Comparison of ENCODE assay signal across 1 cellular context in the genomic region with DNA sequence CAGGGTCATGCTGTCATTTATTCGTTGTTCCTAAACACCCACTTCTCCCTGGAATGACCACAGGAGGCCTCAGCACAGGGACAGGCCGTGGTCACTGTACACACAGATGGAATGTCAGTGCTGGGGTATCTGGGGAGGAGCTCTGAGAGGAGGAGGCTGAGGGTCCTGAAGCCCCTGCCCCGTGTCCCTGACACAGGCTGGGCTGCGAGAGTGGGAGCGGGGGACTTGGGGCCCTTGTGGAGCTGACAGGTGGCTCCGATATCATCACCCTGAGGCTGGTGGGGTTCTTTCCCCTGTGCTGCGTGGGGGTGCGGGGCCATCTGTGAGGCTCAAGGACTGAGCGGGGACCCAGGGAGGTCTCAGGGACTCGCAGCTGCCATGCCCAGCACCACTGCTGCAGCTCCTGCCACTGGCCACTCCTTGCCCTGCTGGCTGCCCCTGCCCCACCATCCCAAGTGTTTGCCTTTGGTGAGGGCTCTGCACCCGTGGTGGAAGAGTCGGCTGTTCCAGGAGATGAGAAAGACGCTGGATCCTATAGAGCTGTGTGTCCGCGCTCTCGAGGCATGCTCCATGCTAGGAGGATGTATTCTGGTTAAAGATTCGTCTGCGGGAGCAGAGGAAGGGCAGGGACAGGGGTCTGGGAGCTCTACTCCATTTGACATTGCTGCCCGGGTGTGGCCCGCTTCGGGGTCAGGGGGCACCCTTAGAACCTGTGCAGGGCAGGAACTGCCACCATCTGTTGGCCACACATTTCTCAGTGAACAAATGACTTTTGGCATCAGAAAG.
TF ChIP-seq lines count a peak whose summit lies in the region.

No MANE protein-coding gene starts in this region.

TF ChIP-seq in IMR-90, 13 proteins besides CTCF, POLR2A, EP300 and RAD21:
- no peak for TF ChIP-seq RFX5 (IDR thresholded peaks at IDR 0.05; ENCODE audit: low read depth, low read length)
- no peak for TF ChIP-seq BHLHE40 (IDR thresholded peaks at IDR 0.05; ENCODE audit: low read depth, low read length)
- no peak for TF ChIP-seq FOS (IDR thresholded peaks at IDR 0.05; ENCODE audit: low read depth, low read length)
- TF ChIP-seq NFE2L2 (IDR thresholded peaks at IDR 0.05; ENCODE audit: low read depth, low read length), result no peak
